Comparison of ENCODE assay signal across 1 cellular context in the genomic region with DNA sequence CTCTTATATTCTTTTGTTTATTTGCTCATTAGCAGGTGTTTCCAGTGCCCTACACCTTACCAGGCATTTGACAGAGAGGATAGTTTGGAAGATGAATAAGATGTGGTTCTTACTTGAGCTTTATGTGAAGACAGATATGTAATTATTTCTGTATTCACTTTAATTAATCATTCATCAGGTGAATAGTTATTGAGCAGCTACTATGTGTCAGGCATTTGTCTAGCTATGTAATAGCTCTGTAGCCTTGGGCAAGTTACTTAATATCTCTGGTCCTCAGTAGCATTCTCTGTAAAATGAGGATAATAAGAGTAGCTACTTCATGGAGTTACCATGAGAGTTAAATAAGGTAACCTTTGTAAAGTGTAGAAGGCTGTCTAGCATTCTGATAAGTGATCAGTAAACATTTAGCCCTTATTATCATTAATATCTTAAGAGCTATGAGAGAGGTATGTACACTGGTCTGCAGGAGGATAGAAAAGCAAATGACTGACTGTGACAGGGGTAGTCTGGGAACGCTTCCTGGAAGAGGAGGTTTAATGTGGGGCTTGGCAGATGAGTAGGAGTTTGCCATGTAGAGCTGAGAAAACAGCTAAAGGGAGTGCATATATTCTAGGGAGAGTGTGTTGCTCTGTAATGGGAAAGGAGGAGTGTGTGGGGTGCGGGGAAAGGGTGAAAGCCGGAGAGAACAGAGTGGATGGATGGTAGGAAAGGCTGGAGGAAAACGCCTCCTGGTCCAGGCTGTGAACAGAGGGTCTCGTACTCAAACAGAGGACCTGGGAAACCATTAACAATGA.
TF ChIP-seq lines count a peak whose summit lies in the region.

No MANE protein-coding gene starts in this region.

TF ChIP-seq in endothelial cell of umbilical vein, 7 proteins besides CTCF, POLR2A, EP300 and RAD21:
- no peak for TF ChIP-seq FOS (IDR thresholded peaks at IDR 0.05; ENCODE audit: borderline replicate concordance, insufficient read depth, low read length)
- TF ChIP-seq EZH2 (IDR thresholded peaks at IDR 0.05; ENCODE audit: borderline replicate concordance, low read depth, low read length, severe bottlenecking): no peak
- no peak for TF ChIP-seq JUN (IDR thresholded peaks at IDR 0.05; ENCODE audit: borderline replicate concordance, insufficient read depth, insufficient read length, low read depth)
- TF ChIP-seq GATA2 (IDR thresholded peaks at IDR 0.05; ENCODE audit: insufficient read depth, insufficient read length, low read depth, low read length): no peak
- TF ChIP-seq MAX (IDR thresholded peaks at IDR 0.05; ENCODE audit: insufficient read depth, insufficient read length): no peak
- no peak for TF ChIP-seq POLR2AphosphoS5 (IDR thresholded peaks at IDR 0.05; ENCODE audit: insufficient read depth, low read depth, low read length)
- no peak for TF ChIP-seq MYC (IDR thresholded peaks at IDR 0.05; ENCODE audit: low read depth, low read length)
